ENCODE assay signal across 13 cellular contexts in genomic region chr3:189355115-189355480, GRCh38.
DNase-seq lines count a peak whose midpoint lies in the region; ATAC-seq and TF ChIP-seq lines count a peak whose summit lies in the region.
"Had no signal": no experiment of that assay in that cellular context is flagged by ENCODE, and none has a peak within 500 bp of the region (broad histone marks: within the 10 kb centered on the region; RNA-seq: fewer than 3 reads in every experiment).

No MANE protein-coding gene starts in this region.

- no peak for TF ChIP-seq CTCF in RWPE1 (conservative IDR thresholded peaks at IDR 0.05; ENCODE audit: low read depth)
- TF ChIP-seq CTCF in foreskin keratinocyte (conservative IDR thresholded peaks at IDR 0.05): no peak

- H3K9me3 ChIP-seq in skeletal muscle satellite cell (replicated peaks; ENCODE audit: low read length): no peaks in the 10 kb centered on the region

- H3K36me3 ChIP-seq in H7 (replicated peaks; ENCODE audit: control insufficient read depth, insufficient read depth, low read length) (no peaks in the 10 kb centered on the region), skeletal muscle satellite cell (ENCODE audit: insufficient read depth, low read length) (no peaks in the 10 kb centered on the region)

- peak overlapping the region; percentile 70 for H3K4me2 ChIP-seq in skeletal muscle satellite cell (ENCODE audit: low read length)

- peak overlapping the region; percentile 53 for H3K9ac ChIP-seq in skeletal muscle satellite cell (ENCODE audit: low read depth, low read length)

- POLR2A ChIA-PET in RWPE1 (lab: Yijun Ruan, JAX; ENCODE audit: low non-redundant PET): no interaction called here

- CTCF ChIA-PET in RWPE1 (lab: Yijun Ruan, JAX): interaction anchor here (0.7 to 0.8 kb wide), 2 partner anchors 19 to 86 kb away, joined by 3 to 4 read pairs; no protein-coding TSS in a partner anchor

- DNase-seq in H7: peak; percentile 6
- no peak for DNase-seq in RWPE1 (ENCODE audit: low spot score)
- DNase-seq in foreskin keratinocyte: no peak
- no peak for DNase-seq in inferior parietal cortex (ENCODE audit: extremely low spot score)
- no peak for DNase-seq in Right ventricle myocardium superior
- DNase-seq in NCI-H748 (lab: John Stamatoyannopoulos, UW; ENCODE audit: unreplicated experiment): no peak
- DNase-seq: activated CD4-positive, CD25-positive, alpha-beta regulatory T cell; COR-L47; NCI-H446 treated with DMSO at 0.1 percent for 48 hours; substantia nigra had no signal

- H3K27me3 ChIP-seq in H7 (ENCODE audit: control insufficient read depth, insufficient read depth, low read length) (no peaks in the 10 kb centered on the region), foreskin keratinocyte (no peaks in the 10 kb centered on the region), skeletal muscle satellite cell (ENCODE audit: control insufficient read depth, insufficient read depth, low read length) (no peaks in the 10 kb centered on the region)

- peak overlapping the region; percentile 97 for H3K27ac ChIP-seq in RWPE1
- peak overlapping the region; percentile 86 for H3K27ac ChIP-seq in foreskin keratinocyte
- H3K27ac ChIP-seq: HL-60 had no signal

- ATAC-seq in foreskin keratinocyte (no peak), Right ventricle myocardium superior (ENCODE audit: poor library complexity) (no peak), HG03439 (IDR thresholded peaks at IDR 0.05; ENCODE audit: unreplicated experiment) (no peak)

- intact Hi-C loops in Right ventricle myocardium superior (cut with DNase I): no loop called here

- H3K4me3 ChIP-seq in H7 (ENCODE audit: insufficient read depth, low read depth, low read length) (no peak overlapping the region), skeletal muscle satellite cell (ENCODE audit: low read length) (no peak overlapping the region)

- H3K4me1 ChIP-seq in foreskin keratinocyte: peaks cover 33% of the 10 kb centered on the region
- peaks cover 25% of the 10 kb centered on the region for H3K4me1 ChIP-seq in skeletal muscle satellite cell (ENCODE audit: control insufficient read depth, insufficient read depth, low read length)
